Comparison of ENCODE assay signal across 1 cellular context in genomic region chr5:174688441-174689354, GRCh38.
TF ChIP-seq lines count a peak whose summit lies in the region.

No MANE protein-coding gene starts in this region.

TF ChIP-seq in GM23338, 12 proteins besides CTCF, POLR2A, EP300 and RAD21 (continued from another document):
- TF ChIP-seq ETS1 (IDR thresholded peaks at IDR 0.05), result no peak
- TF ChIP-seq ZNF462 (CRISPR knock-in tag; IDR thresholded peaks at IDR 0.05), result no peak
- no peak for TF ChIP-seq CREB1 (CRISPR knock-in tag; IDR thresholded peaks at IDR 0.05; ENCODE audit: low read depth)
- no peak for TF ChIP-seq ZNF331 (CRISPR knock-in tag; IDR thresholded peaks at IDR 0.05; ENCODE audit: low read depth)
- no peak for TF ChIP-seq ZNF114 (CRISPR knock-in tag; IDR thresholded peaks at IDR 0.05)
- TF ChIP-seq EZH2phosphoT487 (IDR thresholded peaks at IDR 0.05; ENCODE audit: unreplicated experiment), result no peak
- no peak for TF ChIP-seq JUNB (IDR thresholded peaks at IDR 0.05; ENCODE audit: unreplicated experiment)
- no peak for TF ChIP-seq REST (IDR thresholded peaks at IDR 0.05; ENCODE audit: unreplicated experiment)
- no peak for TF ChIP-seq NANOG (IDR thresholded peaks at IDR 0.05; ENCODE audit: borderline replicate concordance)
- TF ChIP-seq EZH2 (IDR thresholded peaks at IDR 0.05; ENCODE audit: low read depth, unreplicated experiment), result no peak
- no peak for TF ChIP-seq STAT1 (IDR thresholded peaks at IDR 0.05; ENCODE audit: unreplicated experiment)
